In genomic region chr2:172768406-172768805, GRCh38 we compare ENCODE assay signal across 21 cellular contexts. TPM values are rescaled to one million over a fixed set of nuclear protein-coding genes. Genes with fewer than 3 reads are reported as not detected.
DNase-seq lines count a peak whose midpoint lies in the region; ATAC-seq and TF ChIP-seq lines count a peak whose summit lies in the region.
"Had no signal": no experiment of that assay in that cellular context is flagged by ENCODE, and none has a peak within 500 bp of the region (broad histone marks: within the 10 kb centered on the region; RNA-seq: fewer than 3 reads in every experiment).

No MANE protein-coding gene starts in this region.

- no peak for ATAC-seq in activated T-helper 17 cell treated with anti-CD3 and anti-CD28 coated beads, Interleukin-2, amount 50 U/mL, for 72 hours (replicated peaks)
- ATAC-seq: A549; CD8-positive, alpha-beta T cell; GM12878 had no signal

- H3K9ac ChIP-seq in BLaER1: no peak overlapping the region

- H3K4me1 ChIP-seq in BLaER1: peaks cover 10% of the 10 kb centered on the region
- no peaks in the 10 kb centered on the region for H3K4me1 ChIP-seq in hepatocyte (ENCODE audit: insufficient read depth)
- H3K4me1 ChIP-seq: A549, Caco-2 had no signal

- no peaks in the 10 kb centered on the region for H3K36me3 Mint-ChIP-seq in activated T-helper 17 cell treated with anti-CD3 and anti-CD28 coated beads, Interleukin-2, amount 50 U/mL, for 72 hours (ENCODE audit: low read depth)
- H3K36me3 Mint-ChIP-seq: CD8-positive, alpha-beta T cell had no signal

- no peak overlapping the region for H3K4me3 Mint-ChIP-seq in activated T-helper 17 cell treated with anti-CD3 and anti-CD28 coated beads, Interleukin-2, amount 50 U/mL, for 72 hours
- H3K4me3 Mint-ChIP-seq: B cell; CD4-positive, alpha-beta T cell; CD8-positive, alpha-beta T cell had no signal

- H3K36me3 ChIP-seq in BLaER1 (no peaks in the 10 kb centered on the region), hepatocyte (replicated peaks; ENCODE audit: insufficient read depth, low read depth) (no peaks in the 10 kb centered on the region)

- H3K27me3 ChIP-seq in BLaER1 (no peaks in the 10 kb centered on the region), hepatocyte (no peaks in the 10 kb centered on the region)

- in situ Hi-C loops in G401 (cut with HindIII; ENCODE audit: low sequenced_read_pairs): no loop called here

- H3K27ac Mint-ChIP-seq in activated T-helper 17 cell treated with anti-CD3 and anti-CD28 coated beads, Interleukin-2, amount 50 U/mL, for 72 hours: no peak overlapping the region
- H3K27ac Mint-ChIP-seq: B cell; CD4-positive, alpha-beta T cell; CD8-positive, alpha-beta T cell had no signal

- no peak for TF ChIP-seq CTCF in hepatocyte (IDR thresholded peaks at IDR 0.05; ENCODE audit: poor library complexity)

- no peaks in the 10 kb centered on the region for H3K9me3 Mint-ChIP-seq in activated T-helper 17 cell treated with anti-CD3 and anti-CD28 coated beads, Interleukin-2, amount 50 U/mL, for 72 hours
- H3K9me3 Mint-ChIP-seq: CD4-positive, alpha-beta T cell; CD8-positive, alpha-beta T cell had no signal

- DNase-seq in G401 (ENCODE audit: low spot score) (peak; percentile 74), astrocyte of the hippocampus (ENCODE audit: low read depth, low spot score) (peak; percentile 5), cerebellum (ENCODE audit: low spot score) (peak; percentile 76), globus pallidus (ENCODE audit: low spot score) (no peak), hepatocyte (ENCODE audit: low spot score) (no peak)
- DNase-seq in activated CD4-positive, alpha-beta T cell treated with anti-CD3 and anti-CD28 coated beads, Interleukin-2, amount 50 U/mL, for 1 hour: no peak
- DNase-seq: AML-193; Caco-2; Calu3; CD4-positive, alpha-beta T cell; CD8-positive, alpha-beta T cell; DMS79 treated with DMSO at 0.1 percent for 48 hours; GDM1 had no signal

- H4K20me1 ChIP-seq in BLaER1 (no peaks in the 10 kb centered on the region), hepatocyte (ENCODE audit: insufficient read depth, poor library complexity, severe bottlenecking) (no peaks in the 10 kb centered on the region)

- no peaks in the 10 kb centered on the region for H3K9me3 ChIP-seq in BLaER1
- H3K9me3 ChIP-seq in hepatocyte (ENCODE audit: low read depth): no peaks in the 10 kb centered on the region
- H3K9me3 ChIP-seq: A549, Caco-2 had no signal

- H3K79me2 ChIP-seq in hepatocyte: no peaks in the 10 kb centered on the region

- H3K27ac ChIP-seq in BLaER1: no peak overlapping the region
- no peak overlapping the region for H3K27ac ChIP-seq in hepatocyte
- H3K27ac ChIP-seq: 22Rv1, A549, C4-2B had no signal

- no peaks in the 10 kb centered on the region for H3K4me1 Mint-ChIP-seq in activated T-helper 17 cell treated with anti-CD3 and anti-CD28 coated beads, Interleukin-2, amount 50 U/mL, for 72 hours
- H3K4me1 Mint-ChIP-seq: B cell had no signal

- peaks cover 2% of the 10 kb centered on the region for H3K27me3 Mint-ChIP-seq in activated T-helper 17 cell treated with anti-CD3 and anti-CD28 coated beads, Interleukin-2, amount 50 U/mL, for 72 hours
- H3K27me3 Mint-ChIP-seq: CD4-positive, alpha-beta T cell had no signal

- no peaks in the 10 kb centered on the region for H3K9me2 ChIP-seq in hepatocyte (replicated peaks; ENCODE audit: insufficient read depth)

- no peak overlapping the region for H2AFZ ChIP-seq in hepatocyte

- H3K4me3 ChIP-seq in BLaER1 (no peak overlapping the region), hepatocyte (no peak overlapping the region)
- H3K4me3 ChIP-seq: A549, GM12878 had no signal

- H3K4me2 ChIP-seq in BLaER1: peak overlapping the region; percentile 40; the same call in 1 of the 2 replicates
- H3K4me2 ChIP-seq in hepatocyte: no peak overlapping the region
- H3K4me2 ChIP-seq: A549 had no signal

- 98% methylated on average over 4 of the region's 4 CpGs for WGBS in hepatocyte (ENCODE audit: low lambda C conversion rate, missing lambda C conversion rate)

RNA-seq across cellular contexts. Expression of gene RAPGEF4, which starts 32.8 kb away (rescaled TPM):
- not detected in 2 replicates for total RNA-seq in G401 (2014; rRNA removed; shearing (Covaris generic))
- 45.1 TPM for total RNA-seq in cerebellum
- 1 to 10 TPM; 1.4 to 2.2 TPM for total RNA-seq in activated T-helper 17 cell treated with anti-CD3 and anti-CD28 coated beads, Interleukin-2, amount 50 U/mL, for 72 hours
- 1.9 and 2.0 TPM in 2 replicates for total RNA-seq in hepatocyte
- polyA plus RNA-seq in hepatocyte: 1.00 and 2.0 TPM in 2 replicates
- total RNA-seq: A172 had no signal

Comparison
In these comparisons a context has a peak if more than half of its experiments do, and no peak if none do; other contexts are left out.
1. DNase-seq: peak in G401 (single experiment), astrocyte of the hippocampus (single experiment) and cerebellum (single experiment); none in globus pallidus (single experiment), hepatocyte (single experiment) and activated CD4-positive, alpha-beta T cell treated with anti-CD3 and anti-CD28 coated beads, Interleukin-2, amount 50 U/mL, for 1 hour (single experiment).
2. RNA of gene RAPGEF4, which starts 32.8 kb away (total RNA-seq): 45.1 TPM in cerebellum (single experiment); 1.4 to 2.2 TPM in activated T-helper 17 cell treated with anti-CD3 and anti-CD28 coated beads, Interleukin-2, amount 50 U/mL, for 72 hours, 1.9 to 2.0 TPM in hepatocyte and not detected in G401; every median in the first group is over 10 times any median in the second.